In genomic region chr14:103020271-103020910, GRCh38 we compare ENCODE assay signal across 15 cellular contexts. TPM values are rescaled to one million over a fixed set of nuclear protein-coding genes. Genes with fewer than 3 reads are reported as not detected.
DNase-seq lines count a peak whose midpoint lies in the region; ATAC-seq and TF ChIP-seq lines count a peak whose summit lies in the region.
"Had no signal": no experiment of that assay in that cellular context is flagged by ENCODE, and none has a peak within 500 bp of the region (broad histone marks: within the 10 kb centered on the region; RNA-seq: fewer than 3 reads in every experiment).

No MANE protein-coding gene starts in this region.

- H3K4me3 ChIP-seq in RWPE2 (ENCODE audit: severe bottlenecking): no peak overlapping the region
- no peak overlapping the region for H3K4me3 ChIP-seq in testis
- H3K4me3 ChIP-seq in mammary epithelial cell (replicated peaks in 1 of 3; ENCODE audit: insufficient read depth in 1 of 3, low read depth in 2 of 3, low read length in 3 of 3): no peak overlapping the region
- H3K4me3 ChIP-seq in prostate gland: no peak overlapping the region

- BruUV-seq in mammary epithelial cell (replicated peaks; lab: Mats Ljungman, UMichigan): no TSS peak

- no peak overlapping the region for H2AFZ ChIP-seq in mammary epithelial cell (ENCODE audit: low read depth, low read length)

- peak overlapping the region; percentile 48 for H3K27ac Mint-ChIP-seq in neural crest cell (ENCODE audit: unreplicated experiment)
- H3K27ac Mint-ChIP-seq: CD8-positive, alpha-beta memory T cell; IgD-negative memory B cell had no signal

- CTCF ChIA-PET in mammary epithelial cell (lab: Charles Lee; ENCODE audit: low non-redundant PET): no interaction called here

- in situ Hi-C loops in mammary epithelial cell (cut with MboI; ENCODE audit: low sequenced_read_pairs in 2 of 2): no loop called here

- H3K27me3 ChIP-seq in RWPE2 (ENCODE audit: insufficient read depth, poor library complexity, severe bottlenecking): no peaks in the 10 kb centered on the region
- no peaks in the 10 kb centered on the region for H3K27me3 ChIP-seq in testis
- H3K27me3 ChIP-seq in mammary epithelial cell (ENCODE audit: insufficient read depth, low read length): no peaks in the 10 kb centered on the region
- no peaks in the 10 kb centered on the region for H3K27me3 ChIP-seq in prostate gland (replicated peaks; ENCODE audit: insufficient read depth)

- TF ChIP-seq CTCF in RWPE2 (IDR thresholded peaks at IDR 0.05; ENCODE audit: poor library complexity, severe bottlenecking): no peak
- no peak for TF ChIP-seq CTCF in neural crest cell (conservative IDR thresholded peaks at IDR 0.05)
- TF ChIP-seq CTCF in testis (IDR thresholded peaks at IDR 0.05): no peak
- TF ChIP-seq CTCF in mammary epithelial cell (conservative IDR thresholded peaks at IDR 0.05 in 1 of 2, IDR thresholded peaks at IDR 0.05 in 1 of 2; ENCODE audit: extremely low read depth in 1 of 2, insufficient read depth in 1 of 2, low read depth in 1 of 2, low read length in 2 of 2): no peak
- no peak for TF ChIP-seq CTCF in prostate gland (IDR thresholded peaks at IDR 0.05)

- dilution Hi-C loops in mammary epithelial cell (cut with HindIII; ENCODE audit: low sequenced_read_pairs): loop anchor here (5.0 kb wide), 1 partner anchor 47 kb away; no protein-coding TSS in a partner anchor

- peaks cover 4% of the 10 kb centered on the region for H4K20me1 ChIP-seq in mammary epithelial cell (ENCODE audit: insufficient read depth, low read length)

- H3K27me3 Mint-ChIP-seq in neural crest cell (ENCODE audit: low read depth): no peaks in the 10 kb centered on the region
- H3K27me3 Mint-ChIP-seq: IgD-negative memory B cell had no signal

- H3K27ac ChIP-seq in RWPE2 (ENCODE audit: poor library complexity, severe bottlenecking) (no peak overlapping the region), cingulate gyrus (ENCODE audit: low read depth, low read length) (peak overlapping the region; percentile 90), testis (peak overlapping the region; percentile 12 to 25), mammary epithelial cell (ENCODE audit: insufficient read depth, low read depth, low read length) (no peak overlapping the region), prostate gland (no peak overlapping the region)

- no peaks in the 10 kb centered on the region for H3K9me3 Mint-ChIP-seq in neural crest cell
- H3K9me3 Mint-ChIP-seq: CD8-positive, alpha-beta memory T cell; H9; IgD-negative memory B cell had no signal

- H3K4me3 Mint-ChIP-seq in neural crest cell: no peak overlapping the region
- H3K4me3 Mint-ChIP-seq: CD8-positive, alpha-beta memory T cell; H9; IgD-negative memory B cell had no signal

- H3K4me1 Mint-ChIP-seq in neural crest cell: peaks cover 71% of the 10 kb centered on the region
- H3K4me1 Mint-ChIP-seq: CD8-positive, alpha-beta memory T cell had no signal

- H3K36me3 ChIP-seq in RWPE2 (ENCODE audit: low read depth): peaks cover 5% of the 10 kb centered on the region; the same call in 1 of the 2 replicates
- no peaks in the 10 kb centered on the region for H3K36me3 ChIP-seq in testis (ENCODE audit: low read depth, missing control alignments)
- H3K36me3 ChIP-seq in mammary epithelial cell (ENCODE audit: insufficient read depth, low read length): no peaks in the 10 kb centered on the region
- H3K36me3 ChIP-seq in prostate gland: no peaks in the 10 kb centered on the region

- WGBS in testis, 2 donors: 64 to 79% methylated on average over 21 to 24 of the region's 29 CpGs
- 89% methylated on average over 23 of the region's 29 CpGs for WGBS in mammary epithelial cell (ENCODE audit: low coverage, missing lambda C conversion rate)
- WGBS in prostate gland: 95% methylated on average over 29 of the region's 29 CpGs

- intact Hi-C loops in testis (cut with DNase I; ENCODE audit: low total_unique reads) (no loop called here), mammary epithelial cell (cut with micrococcal nuclease) (no loop called here), prostate gland (cut with DNase I) (no loop called here)

- ATAC-seq in RWPE2 (ENCODE audit: low read depth): no peak

- H3K79me2 ChIP-seq in mammary epithelial cell (ENCODE audit: insufficient read depth, low read length): peaks cover 95% of the 10 kb centered on the region

- H3K9me3 ChIP-seq in RWPE2 (ENCODE audit: severe bottlenecking) (no peaks in the 10 kb centered on the region), testis (no peaks in the 10 kb centered on the region), mammary epithelial cell (replicated peaks; ENCODE audit: insufficient read depth, low read length) (no peaks in the 10 kb centered on the region), prostate gland (no peaks in the 10 kb centered on the region)

- H3K4me1 ChIP-seq in RWPE2 (ENCODE audit: insufficient read depth, poor library complexity, severe bottlenecking) (peaks cover 19% of the 10 kb centered on the region), testis (peaks cover 74% of the 10 kb centered on the region), mammary epithelial cell (ENCODE audit: insufficient read depth, low read length) (peaks cover 18% of the 10 kb centered on the region), prostate gland (replicated peaks) (peaks cover 2% of the 10 kb centered on the region)

- peaks cover 11% of the 10 kb centered on the region for H3K36me3 Mint-ChIP-seq in neural crest cell (ENCODE audit: low read depth)

- no peak overlapping the region for H3K9ac ChIP-seq in mammary epithelial cell (ENCODE audit: insufficient read depth, low read length)

- no peak for TF ChIP-seq POLR2A in testis (IDR thresholded peaks at IDR 0.05)
- TF ChIP-seq POLR2A in prostate gland (IDR thresholded peaks at IDR 0.05): no peak

- DNase-seq in RWPE2 (ENCODE audit: low spot score) (peak; percentile 58), neural crest cell (ENCODE audit: low read depth, low spot score) (no peak), testis (peak; percentile 49), mammary epithelial cell (no peak), HuH-7 (ENCODE audit: low spot score) (no peak), prostate gland (ENCODE audit: low spot score) (no peak), Kasumi-1 (lab: John Stamatoyannopoulos, UW) (no peak)
- DNase-seq: CD8-positive, alpha-beta memory T cell; DMS 273 treated with DMSO at 0.1 percent for 48 hours; H9; NCI-H1417 treated with DMSO at 0.1 percent for 48 hours; NCI-H2029 treated with DMSO at 0.1 percent for 48 hours; NCI-H510A treated with DMSO at 0.1 percent for 48 hours had no signal

- H3K4me2 ChIP-seq in mammary epithelial cell (ENCODE audit: insufficient read depth, low read depth, low read length): no peak overlapping the region

RNA-seq across cellular contexts. Expression of gene CDC42BPB, which starts 37.0 kb away (rescaled TPM):
- total RNA-seq in neural crest cell: 94.4 and 94.8 TPM in 2 replicates
- 100 to 1,000 TPM; 201 to 216 TPM for total RNA-seq in testis
- polyA plus RNA-seq in testis (ENCODE audit: insufficient read depth, low read depth, low replicate concordance): 90.3 TPM
- 10 to 100 TPM; 73.5 to 82.5 TPM for total RNA-seq in mammary epithelial cell
- 52.4 TPM for polyA plus RNA-seq in mammary epithelial cell
- 196 TPM for polyA minus RNA-seq in mammary epithelial cell
- total RNA-seq in prostate gland: 100 to 1,000 TPM in 1 of 2 donors, 10 to 100 TPM in 1; 78.9 to 172 TPM

Comparison
In these comparisons a context has a peak if more than half of its experiments do, and no peak if none do; other contexts are left out.
1. DNase-seq: peak in RWPE2 (single experiment) and testis (single experiment); none in neural crest cell (single experiment), mammary epithelial cell (single experiment), HuH-7 (single experiment), prostate gland (single experiment) and Kasumi-1 (0 of 2).
2. H3K27ac ChIP-seq: peak in cingulate gyrus (single experiment) and testis (2 of 2); none in RWPE2 (single experiment), mammary epithelial cell (single experiment) and prostate gland (0 of 2).